ENCODE assay signal across 24 cellular contexts in genomic region chr4:153618831-153619230, GRCh38.
DNase-seq lines count a peak whose midpoint lies in the region; ATAC-seq and TF ChIP-seq lines count a peak whose summit lies in the region.
"Had no signal": no experiment of that assay in that cellular context is flagged by ENCODE, and none has a peak within 500 bp of the region (broad histone marks: within the 10 kb centered on the region; RNA-seq: fewer than 3 reads in every experiment).

No MANE protein-coding gene starts in this region.

- peaks cover 5% of the 10 kb centered on the region for H3K36me3 ChIP-seq in endodermal cell (ENCODE audit: control insufficient read depth, insufficient read depth, low read length)

- H3K9me3 ChIP-seq in endodermal cell (ENCODE audit: control insufficient read depth, low read length): no peaks in the 10 kb centered on the region
- H3K9me3 ChIP-seq: HAP-1, left ventricle myocardium inferior, tibial artery had no signal

- no peak for TF ChIP-seq CTCF in endodermal cell (conservative IDR thresholded peaks at IDR 0.05)

- CTCF ChIA-PET in activated CD4-positive, alpha-beta T cell treated with anti-CD3 and anti-CD28 coated beads for 36 hours (lab: Charles Lee): interaction anchor here (0.7 to 1.4 kb wide), 2 partner anchors 273 to 469 kb away, joined by 3 to 5 read pairs; no protein-coding TSS in a partner anchor

- H3K27ac ChIP-seq in endodermal cell (ENCODE audit: low read depth, low read length): no peak overlapping the region
- H3K27ac ChIP-seq: 22Rv1, left ventricle myocardium inferior had no signal

- no peaks in the 10 kb centered on the region for H3K9me3 Mint-ChIP-seq in activated CD4-positive, alpha-beta T cell treated with anti-CD3 and anti-CD28 coated beads for 36 hours (ENCODE audit: low read depth)
- H3K9me3 Mint-ChIP-seq in endodermal cell: no peaks in the 10 kb centered on the region
- H3K9me3 Mint-ChIP-seq: T-helper 1 cell treated with Interleukin-12 subunit alpha and Interleukin-12 subunit beta and Interleukin-4 antibody, amounts not matched to agents 30 μg/mL and 1 μg/mL, for 36 hours had no signal

- no peak overlapping the region for H3K4me3 ChIP-seq in endodermal cell (ENCODE audit: low read length)
- H3K4me3 ChIP-seq: HAP-1, left ventricle myocardium inferior, tibial artery had no signal

- peaks cover 78% of the 10 kb centered on the region for H3K36me3 Mint-ChIP-seq in activated CD4-positive, alpha-beta T cell treated with anti-CD3 and anti-CD28 coated beads for 36 hours (ENCODE audit: low read depth)
- H3K36me3 Mint-ChIP-seq in endodermal cell (ENCODE audit: low read depth): peaks cover 21% of the 10 kb centered on the region

- DNase-seq in activated CD4-positive, alpha-beta T cell treated with anti-CD3 and anti-CD28 coated beads for 36 hours: no peak
- no peak for DNase-seq in activated CD4-positive, alpha-beta T cell treated with anti-CD3 and anti-CD28 coated beads, Interleukin-2, amount 50 U/mL, for 4 hours
- DNase-seq in SW480 (ENCODE audit: low spot score) (peak; percentile 15), endodermal cell (peak; percentile 50), sciatic nerve (ENCODE audit: low spot score) (no peak), NCI-H146 treated with DMSO at 0.1 percent for 48 hours (lab: John Stamatoyannopoulos, UW; ENCODE audit: unreplicated experiment) (no peak)
- DNase-seq: activated CD4-positive, CD25-positive, alpha-beta regulatory T cell; activated effector memory CD4-positive, alpha-beta T cell treated with Interleukin-2 at 50 U/mL for 16 hours; anterior cingulate cortex; C1 segment of cervical spinal cord; DMS153; effector CD8-positive, alpha-beta T cell; left ventricle myocardium inferior; MM.1S; NCI-H1694 treated with DMSO at 0.1 percent for 48 hours; PC-3; right cardiac atrium; stimulated activated CD4-positive, alpha-beta T cell treated with anti-CD3 and anti-CD28 coated beads, Interleukin-15, amount 100 ng/mL, for 24 hours; tibial artery had no signal

- no peaks in the 10 kb centered on the region for H3K27me3 ChIP-seq in endodermal cell (ENCODE audit: control insufficient read depth, insufficient read depth, low read length, poor library complexity, severe bottlenecking)
- H3K27me3 ChIP-seq: tibial artery had no signal

- no peak overlapping the region for H3K4me3 Mint-ChIP-seq in activated CD4-positive, alpha-beta T cell treated with anti-CD3 and anti-CD28 coated beads for 36 hours
- H3K4me3 Mint-ChIP-seq in endodermal cell: no peak overlapping the region
- H3K4me3 Mint-ChIP-seq: T-helper 1 cell treated with Interleukin-12 subunit alpha and Interleukin-12 subunit beta and Interleukin-4 antibody, amounts not matched to agents 30 μg/mL and 1 μg/mL, for 36 hours had no signal

- intact Hi-C loops in activated CD4-positive, alpha-beta T cell treated with anti-CD3 and anti-CD28 coated beads for 36 hours (cut with DNase I, micrococcal nuclease): no loop called here
- intact Hi-C loops in sciatic nerve (cut with DNase I): no loop called here

- H3K9ac ChIP-seq in endodermal cell (ENCODE audit: extremely low read depth, low read length, poor library complexity, severe bottlenecking): no peak overlapping the region

- peak overlapping the region; percentile 56 for H3K27ac Mint-ChIP-seq in activated CD4-positive, alpha-beta T cell treated with anti-CD3 and anti-CD28 coated beads for 36 hours
- H3K27ac Mint-ChIP-seq in endodermal cell: peak overlapping the region; percentile 0
- H3K27ac Mint-ChIP-seq: T-helper 1 cell treated with Interleukin-12 subunit alpha and Interleukin-12 subunit beta and Interleukin-4 antibody, amounts not matched to agents 30 μg/mL and 1 μg/mL, for 36 hours had no signal

- H3K27me3 Mint-ChIP-seq in activated CD4-positive, alpha-beta T cell treated with anti-CD3 and anti-CD28 coated beads for 36 hours: no peaks in the 10 kb centered on the region
- no peaks in the 10 kb centered on the region for H3K27me3 Mint-ChIP-seq in endodermal cell (ENCODE audit: insufficient read depth)

- POLR2A ChIA-PET in activated CD4-positive, alpha-beta T cell treated with anti-CD3 and anti-CD28 coated beads for 36 hours (lab: Charles Lee): interaction anchor here (0.7 kb wide), 1 partner anchor 982 kb away, joined by 3 read pairs; no protein-coding TSS in a partner anchor

- no peaks in the 10 kb centered on the region for H3K4me1 ChIP-seq in endodermal cell (ENCODE audit: control insufficient read depth, insufficient read depth, low read length)
- H3K4me1 ChIP-seq: left ventricle myocardium inferior had no signal

- WGBS in endodermal cell (ENCODE audit: insufficient coverage in 1 of 2, insufficient read length in 1 of 2), 2 experiments: 77 to 79% methylated on average over 6 of the region's 6 CpGs

- ATAC-seq in activated CD4-positive, alpha-beta T cell treated with anti-CD3 and anti-CD28 coated beads for 36 hours: no peak
- peak; percentile 18 for ATAC-seq in sciatic nerve
- ATAC-seq in HG02763 (IDR thresholded peaks at IDR 0.05; ENCODE audit: unreplicated experiment): no peak
- ATAC-seq in GM18520 (IDR thresholded peaks at IDR 0.05; ENCODE audit: unreplicated experiment): no peak
- ATAC-seq: PC-3, right cardiac atrium had no signal

- H3K4me1 Mint-ChIP-seq in activated CD4-positive, alpha-beta T cell treated with anti-CD3 and anti-CD28 coated beads for 36 hours: peaks cover 48% of the 10 kb centered on the region
- peaks cover 11% of the 10 kb centered on the region for H3K4me1 Mint-ChIP-seq in endodermal cell

Comparison
In these comparisons a context has a peak if more than half of its experiments do, and no peak if none do; other contexts are left out.
1. DNase-seq: peak in SW480 (single experiment) and endodermal cell (single experiment); none in activated CD4-positive, alpha-beta T cell treated with anti-CD3 and anti-CD28 coated beads for 36 hours (single experiment), activated CD4-positive, alpha-beta T cell treated with anti-CD3 and anti-CD28 coated beads, Interleukin-2, amount 50 U/mL, for 4 hours (0 of 2), sciatic nerve (single experiment) and NCI-H146 treated with DMSO at 0.1 percent for 48 hours (single experiment).